Comparison of ENCODE assay signal across 8 cellular contexts in the genomic region with DNA sequence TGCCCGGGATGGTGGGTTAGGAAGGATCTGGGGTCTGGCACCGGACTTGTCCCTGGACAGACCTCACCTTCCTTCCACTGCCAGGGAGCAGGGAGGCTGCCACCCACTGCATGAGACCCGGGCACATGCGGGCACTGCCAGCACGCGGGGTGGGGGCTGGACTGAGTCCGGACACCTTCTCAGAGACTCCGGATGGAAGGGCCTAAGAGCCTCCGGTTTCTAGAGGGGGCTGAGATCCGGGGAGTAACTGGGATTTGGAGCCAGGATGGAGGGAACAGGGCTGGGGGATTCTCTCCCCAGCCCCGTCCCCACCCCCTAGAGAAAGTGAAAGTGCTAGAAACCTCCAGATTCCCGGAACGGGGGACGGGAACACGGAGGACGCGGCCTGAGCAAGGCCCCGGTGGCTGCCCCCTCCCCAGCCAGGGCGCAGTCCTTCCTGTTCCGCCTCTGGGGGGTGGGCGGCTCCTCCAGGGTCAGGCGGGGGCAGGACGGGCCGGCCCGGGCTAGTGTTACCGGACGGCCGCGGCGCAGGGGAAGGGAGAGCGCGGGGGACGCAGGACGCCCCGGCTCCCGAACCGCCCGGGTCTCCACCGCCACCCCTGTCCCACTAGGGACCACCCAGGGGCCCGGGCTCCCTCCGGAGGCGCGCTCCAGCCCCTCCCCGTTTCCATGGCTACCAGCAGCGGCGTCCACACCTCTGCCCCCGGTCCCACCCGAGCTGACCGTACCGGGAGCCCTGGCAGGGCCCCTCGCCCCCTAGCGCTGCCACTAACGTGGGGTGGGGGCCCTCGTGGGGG. TPM values are rescaled to one million over a fixed set of nuclear protein-coding genes. Genes with fewer than 3 reads are reported as not detected.
A peak's percentile ranks its signal among the peaks of the same experiment; 100 is the strongest.
DNase-seq lines count a peak whose midpoint lies in the region; ATAC-seq and TF ChIP-seq lines count a peak whose summit lies in the region.

No MANE protein-coding gene starts in this region.

- peaks cover 15% of the 10 kb centered on the region for H3K4me1 Mint-ChIP-seq in activated CD8-positive, alpha-beta memory T cell treated with anti-CD3 and anti-CD28 coated beads, Interleukin-2, amount 10 ng/mL, durations not matched to agents 7 days and 5 days

- no peak overlapping the region for H3K27ac Mint-ChIP-seq in activated CD8-positive, alpha-beta memory T cell treated with anti-CD3 and anti-CD28 coated beads, Interleukin-2, amount 10 ng/mL, durations not matched to agents 7 days and 5 days

- no peaks in the 10 kb centered on the region for H3K36me3 Mint-ChIP-seq in activated CD8-positive, alpha-beta memory T cell treated with anti-CD3 and anti-CD28 coated beads, Interleukin-2, amount 10 ng/mL, durations not matched to agents 7 days and 5 days

- no peak overlapping the region for H2AFZ ChIP-seq in ACC112 (ENCODE audit: low read length, unreplicated experiment)

- TF ChIP-seq CTCF in fibroblast of pulmonary artery (IDR thresholded peaks at IDR 0.05; ENCODE audit: low read length, missing control alignments), result no peak
- TF ChIP-seq CTCF in neutrophil (IDR thresholded peaks at IDR 0.05), result no peak

- peaks cover 18% of the 10 kb centered on the region for H3K27me3 Mint-ChIP-seq in activated CD8-positive, alpha-beta memory T cell treated with anti-CD3 and anti-CD28 coated beads, Interleukin-2, amount 10 ng/mL, durations not matched to agents 7 days and 5 days

- H3K9me3 ChIP-seq in neutrophil, result no peaks in the 10 kb centered on the region

- DNase-seq in activated CD8-positive, alpha-beta memory T cell treated with anti-CD3 and anti-CD28 coated beads, Interleukin-2, amount 10 ng/mL, durations not matched to agents 7 days and 5 days, result no peak
- DNase-seq in fibroblast of pulmonary artery (ENCODE audit: low read depth) (no peak), SIG-M5 (lab: John Stamatoyannopoulos, UW) (no peak), NK-92 (lab: John Stamatoyannopoulos, UW; ENCODE audit: unreplicated experiment) (no peak)

- no peaks in the 10 kb centered on the region for H3K36me3 ChIP-seq in ACC112 (ENCODE audit: insufficient read depth, low read length)
- no peaks in the 10 kb centered on the region for H3K36me3 ChIP-seq in neutrophil

- no peak overlapping the region for H3K27ac ChIP-seq in ACC112 (ENCODE audit: low read depth, low read length)
- no peak overlapping the region for H3K27ac ChIP-seq in neutrophil

- peak overlapping the region; percentile 61 for H3K4me3 Mint-ChIP-seq in activated CD8-positive, alpha-beta memory T cell treated with anti-CD3 and anti-CD28 coated beads, Interleukin-2, amount 10 ng/mL, durations not matched to agents 7 days and 5 days

- H3K27me3 ChIP-seq in ACC112 (ENCODE audit: insufficient read depth, low read length), result no peaks in the 10 kb centered on the region
- H3K27me3 ChIP-seq in neutrophil, result peaks cover 97% of the 10 kb centered on the region

- CTCF ChIA-PET in activated CD8-positive, alpha-beta memory T cell treated with anti-CD3 and anti-CD28 coated beads, Interleukin-2, amount 10 ng/mL, durations not matched to agents 7 days and 5 days (lab: Charles Lee), result no interaction called here

- peaks cover 15% of the 10 kb centered on the region for H3K79me2 ChIP-seq in ACC112 (ENCODE audit: control insufficient read depth, insufficient read depth, low read length, unreplicated experiment)

- H3K4me1 ChIP-seq in ACC112 (ENCODE audit: control insufficient read depth, insufficient read depth, low read length, unreplicated experiment), result peaks cover 4% of the 10 kb centered on the region
- H3K4me1 ChIP-seq in neutrophil (ENCODE audit: control insufficient read depth in 1 of 2, insufficient read depth in 1 of 2, low read depth in 1 of 2, low read length in 1 of 2), result peaks cover 0 to 10% of the 10 kb centered on the region in 2 experiments

- peak; percentile 18 for ATAC-seq in GM18861 (IDR thresholded peaks at IDR 0.05; ENCODE audit: unreplicated experiment)
- ATAC-seq in HG03442 (IDR thresholded peaks at IDR 0.05; ENCODE audit: unreplicated experiment), result peak; percentile 55
- ATAC-seq in activated CD8-positive, alpha-beta memory T cell treated with anti-CD3 and anti-CD28 coated beads, Interleukin-2, amount 10 ng/mL, durations not matched to agents 7 days and 5 days, result peak; percentile 42

- H3K9me3 Mint-ChIP-seq in activated CD8-positive, alpha-beta memory T cell treated with anti-CD3 and anti-CD28 coated beads, Interleukin-2, amount 10 ng/mL, durations not matched to agents 7 days and 5 days (ENCODE audit: low read depth), result no peaks in the 10 kb centered on the region

- H3K4me3 ChIP-seq in ACC112 (ENCODE audit: low read depth, low read length) (peak overlapping the region; percentile 88), fibroblast of pulmonary artery (replicated peaks; ENCODE audit: low read depth, low read length) (peak overlapping the region; percentile 69), neutrophil (ENCODE audit: low read depth in 1 of 2, low read length in 1 of 2) (peak overlapping the region; percentile 10 to 52)

RNA-seq across cellular contexts. Expression of a gene that starts 0.7 kb away (rescaled TPM):
- 10 to 100 TPM in 1 of 2 experiments, 1 to 10 TPM in 1; 6.6 to 12.2 TPM for total RNA-seq in activated CD8-positive, alpha-beta memory T cell treated with anti-CD3 and anti-CD28 coated beads, Interleukin-2, amount 10 ng/mL, durations not matched to agents 7 days and 5 days

Comparison
In these comparisons a context has a peak if more than half of its experiments do, and no peak if none do; other contexts are left out.
1. H3K4me3 ChIP-seq: peak in every context shown above with its lines; median percentile 88 in ACC112; 69 in fibroblast of pulmonary artery; 31 in neutrophil.